ENCODE assay signal across 1 cellular context in the genomic region with DNA sequence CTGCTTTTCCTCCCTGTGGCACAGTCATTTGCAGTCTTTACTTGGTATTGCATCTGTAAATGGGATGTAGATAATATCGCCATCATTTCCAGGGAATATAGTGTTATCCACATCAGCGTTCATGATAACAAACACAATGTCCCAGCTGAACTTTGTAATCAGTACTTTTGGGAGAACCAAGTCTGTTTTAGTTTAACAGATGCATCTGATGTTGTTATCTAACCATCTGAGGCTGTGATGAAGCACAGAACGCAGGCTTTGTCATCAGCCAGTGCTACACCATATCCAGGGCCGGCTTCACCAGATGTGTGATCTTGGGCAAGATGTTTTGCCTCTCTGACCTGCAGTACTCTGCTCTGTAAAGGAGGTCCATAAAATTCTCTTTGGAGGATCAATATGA.
TF ChIP-seq lines count a peak whose summit lies in the region.

No MANE protein-coding gene starts in this region.

TF ChIP-seq in SK-N-SH, 30 proteins besides CTCF, POLR2A, EP300 and RAD21 (continued from another document):
- TF ChIP-seq, protein P1, sequence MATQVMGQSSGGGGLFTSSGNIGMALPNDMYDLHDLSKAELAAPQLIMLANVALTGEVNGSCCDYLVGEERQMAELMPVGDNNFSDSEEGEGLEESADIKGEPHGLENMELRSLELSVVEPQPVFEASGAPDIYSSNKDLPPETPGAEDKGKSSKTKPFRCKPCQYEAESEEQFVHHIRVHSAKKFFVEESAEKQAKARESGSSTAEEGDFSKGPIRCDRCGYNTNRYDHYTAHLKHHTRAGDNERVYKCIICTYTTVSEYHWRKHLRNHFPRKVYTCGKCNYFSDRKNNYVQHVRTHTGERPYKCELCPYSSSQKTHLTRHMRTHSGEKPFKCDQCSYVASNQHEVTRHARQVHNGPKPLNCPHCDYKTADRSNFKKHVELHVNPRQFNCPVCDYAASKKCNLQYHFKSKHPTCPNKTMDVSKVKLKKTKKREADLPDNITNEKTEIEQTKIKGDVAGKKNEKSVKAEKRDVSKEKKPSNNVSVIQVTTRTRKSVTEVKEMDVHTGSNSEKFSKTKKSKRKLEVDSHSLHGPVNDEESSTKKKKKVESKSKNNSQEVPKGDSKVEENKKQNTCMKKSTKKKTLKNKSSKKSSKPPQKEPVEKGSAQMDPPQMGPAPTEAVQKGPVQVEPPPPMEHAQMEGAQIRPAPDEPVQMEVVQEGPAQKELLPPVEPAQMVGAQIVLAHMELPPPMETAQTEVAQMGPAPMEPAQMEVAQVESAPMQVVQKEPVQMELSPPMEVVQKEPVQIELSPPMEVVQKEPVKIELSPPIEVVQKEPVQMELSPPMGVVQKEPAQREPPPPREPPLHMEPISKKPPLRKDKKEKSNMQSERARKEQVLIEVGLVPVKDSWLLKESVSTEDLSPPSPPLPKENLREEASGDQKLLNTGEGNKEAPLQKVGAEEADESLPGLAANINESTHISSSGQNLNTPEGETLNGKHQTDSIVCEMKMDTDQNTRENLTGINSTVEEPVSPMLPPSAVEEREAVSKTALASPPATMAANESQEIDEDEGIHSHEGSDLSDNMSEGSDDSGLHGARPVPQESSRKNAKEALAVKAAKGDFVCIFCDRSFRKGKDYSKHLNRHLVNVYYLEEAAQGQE (IDR thresholded peaks at IDR 0.05; ENCODE audit: low read depth, low read length): no peak
- no peak for TF ChIP-seq NRF1 (IDR thresholded peaks at IDR 0.05; ENCODE audit: low read depth, low read length)
- TF ChIP-seq, protein P2, sequence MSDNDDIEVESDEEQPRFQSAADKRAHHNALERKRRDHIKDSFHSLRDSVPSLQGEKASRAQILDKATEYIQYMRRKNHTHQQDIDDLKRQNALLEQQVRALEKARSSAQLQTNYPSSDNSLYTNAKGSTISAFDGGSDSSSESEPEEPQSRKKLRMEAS (IDR thresholded peaks at IDR 0.05; ENCODE audit: low read depth): no peak
- peak; percentile 99 for TF ChIP-seq FOXJ3 (CRISPR knock-in tag; IDR thresholded peaks at IDR 0.05)
- TF ChIP-seq GATA2 (CRISPR knock-in tag; IDR thresholded peaks at IDR 0.05): peak; percentile 100
- TF ChIP-seq POLR2AphosphoS5 (IDR thresholded peaks at IDR 0.05; ENCODE audit: low read depth, low read length): peak; percentile 60; the same call in 1 of the 2 replicates
- TF ChIP-seq, protein P3, sequence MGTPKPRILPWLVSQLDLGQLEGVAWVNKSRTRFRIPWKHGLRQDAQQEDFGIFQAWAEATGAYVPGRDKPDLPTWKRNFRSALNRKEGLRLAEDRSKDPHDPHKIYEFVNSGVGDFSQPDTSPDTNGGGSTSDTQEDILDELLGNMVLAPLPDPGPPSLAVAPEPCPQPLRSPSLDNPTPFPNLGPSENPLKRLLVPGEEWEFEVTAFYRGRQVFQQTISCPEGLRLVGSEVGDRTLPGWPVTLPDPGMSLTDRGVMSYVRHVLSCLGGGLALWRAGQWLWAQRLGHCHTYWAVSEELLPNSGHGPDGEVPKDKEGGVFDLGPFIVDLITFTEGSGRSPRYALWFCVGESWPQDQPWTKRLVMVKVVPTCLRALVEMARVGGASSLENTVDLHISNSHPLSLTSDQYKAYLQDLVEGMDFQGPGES (IDR thresholded peaks at IDR 0.05; ENCODE audit: low read depth, low read length): no peak
- no peak for TF ChIP-seq NFIC (IDR thresholded peaks at IDR 0.05; ENCODE audit: borderline replicate concordance)
- TF ChIP-seq FOXM1 (IDR thresholded peaks at IDR 0.05; ENCODE audit: low read depth): no peak
- TF ChIP-seq RXRA (IDR thresholded peaks at IDR 0.05; ENCODE audit: borderline replicate concordance, low read depth): no peak
- TF ChIP-seq TCF12 (IDR thresholded peaks at IDR 0.05): peak; percentile 80
- TF ChIP-seq GABPA (IDR thresholded peaks at IDR 0.05; ENCODE audit: low read depth): no peak
- peak; percentile 91 for TF ChIP-seq CHD2 (IDR thresholded peaks at IDR 0.05; ENCODE audit: low read length, partially characterized antibody)
- TF ChIP-seq, protein P4, sequence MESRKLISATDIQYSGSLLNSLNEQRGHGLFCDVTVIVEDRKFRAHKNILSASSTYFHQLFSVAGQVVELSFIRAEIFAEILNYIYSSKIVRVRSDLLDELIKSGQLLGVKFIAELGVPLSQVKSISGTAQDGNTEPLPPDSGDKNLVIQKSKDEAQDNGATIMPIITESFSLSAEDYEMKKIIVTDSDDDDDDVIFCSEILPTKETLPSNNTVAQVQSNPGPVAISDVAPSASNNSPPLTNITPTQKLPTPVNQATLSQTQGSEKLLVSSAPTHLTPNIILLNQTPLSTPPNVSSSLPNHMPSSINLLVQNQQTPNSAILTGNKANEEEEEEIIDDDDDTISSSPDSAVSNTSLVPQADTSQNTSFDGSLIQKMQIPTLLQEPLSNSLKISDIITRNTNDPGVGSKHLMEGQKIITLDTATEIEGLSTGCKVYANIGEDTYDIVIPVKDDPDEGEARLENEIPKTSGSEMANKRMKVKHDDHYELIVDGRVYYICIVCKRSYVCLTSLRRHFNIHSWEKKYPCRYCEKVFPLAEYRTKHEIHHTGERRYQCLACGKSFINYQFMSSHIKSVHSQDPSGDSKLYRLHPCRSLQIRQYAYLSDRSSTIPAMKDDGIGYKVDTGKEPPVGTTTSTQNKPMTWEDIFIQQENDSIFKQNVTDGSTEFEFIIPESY (IDR thresholded peaks at IDR 0.05; ENCODE audit: borderline replicate concordance, low read depth): no peak
- TF ChIP-seq MXI1 (IDR thresholded peaks at IDR 0.05; ENCODE audit: low read depth, low read length): peak; percentile 66; the same call in 1 of the 2 replicates
- TF ChIP-seq JUND (IDR thresholded peaks at IDR 0.05): no peak
